8 cellular contexts compared by ENCODE assay signal in the genomic region with DNA sequence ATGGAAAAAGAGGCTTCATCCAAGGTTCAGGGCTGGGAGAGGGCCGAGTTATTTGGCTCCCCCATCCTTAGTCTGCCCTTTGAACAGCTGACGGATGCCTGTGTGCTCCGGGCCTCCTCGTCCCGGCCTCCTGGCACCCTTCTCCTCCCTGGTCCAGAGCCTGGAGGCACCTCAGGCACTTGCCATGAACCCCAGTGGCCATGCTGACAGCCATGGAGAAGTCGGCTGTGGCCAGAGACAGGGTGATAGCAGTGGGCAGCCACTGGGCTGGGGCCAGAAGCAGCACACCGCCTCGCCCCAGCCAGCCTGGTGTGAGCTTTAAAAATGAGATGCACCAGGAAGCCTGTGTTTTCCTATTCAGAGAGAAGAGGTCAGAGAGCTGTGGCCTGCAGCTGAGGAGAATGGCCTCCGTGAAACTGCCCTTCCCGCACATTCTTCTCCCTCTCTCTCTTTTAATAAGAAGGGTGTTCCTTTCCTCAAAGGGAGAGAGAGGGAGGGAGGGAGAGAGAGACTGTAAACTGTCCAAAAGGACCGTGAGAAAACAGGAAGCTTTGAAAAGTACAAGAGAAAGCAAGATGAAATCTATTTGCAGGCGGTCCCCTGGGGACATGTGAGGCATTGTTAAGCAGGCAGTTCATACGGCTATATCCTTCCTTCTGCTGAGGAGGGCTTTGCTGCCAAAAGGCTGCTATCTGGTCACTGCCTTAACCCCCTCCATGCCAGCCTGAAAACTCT. TPM values are rescaled to one million over a fixed set of nuclear protein-coding genes. Genes with fewer than 3 reads are reported as not detected.
DNase-seq lines count a peak whose midpoint lies in the region; ATAC-seq, FAIRE-seq and TF ChIP-seq lines count a peak whose summit lies in the region.

No MANE protein-coding gene starts in this region.

- CTCF ChIA-PET in Panc1 (lab: Charles Lee): no interaction called here

- peak; percentile 92 for ATAC-seq in GM18498 (IDR thresholded peaks at IDR 0.05; ENCODE audit: unreplicated experiment)
- ATAC-seq in HG02610 (IDR thresholded peaks at IDR 0.05; ENCODE audit: unreplicated experiment): peak; percentile 78
- ATAC-seq in Panc1: peak; percentile 69
- peak; percentile 44 to 70 (median 63) for ATAC-seq in pancreas
- ATAC-seq in GM18870 (IDR thresholded peaks at IDR 0.05; ENCODE audit: unreplicated experiment): no peak

- peaks cover 6% of the 10 kb centered on the region for H3K4me1 ChIP-seq in Panc1 (ENCODE audit: control insufficient read depth, insufficient read depth, low read length)
- peaks cover 15 to 23% (median 15%) of the 10 kb centered on the region in 3 donors for H3K4me1 ChIP-seq in pancreas

- no peak for DNase-seq in Panc1 (ENCODE audit: low read depth, low spot score)
- peak; percentile 98 for DNase-seq in fibroblast of peridontal ligament (ENCODE audit: extremely low read depth)
- DNase-seq in pancreas: peak in 2 of 6 donors; percentile 22 to 40
- no peak for DNase-seq in activated CD8-positive, alpha-beta memory T cell treated with anti-CD3 and anti-CD28 coated beads, Interleukin-2, amount 50 U/mL, for 48 hours
- no peak for DNase-seq in superior temporal gyrus (ENCODE audit: extremely low spot score)

- no peaks in the 10 kb centered on the region for H3K36me3 ChIP-seq in Panc1 (ENCODE audit: control insufficient read depth, insufficient read depth, low read length)
- no peaks in the 10 kb centered on the region for H3K36me3 ChIP-seq in pancreas

- intact Hi-C loops in Panc1 (cut with micrococcal nuclease; ENCODE audit: unreplicated experiment) (no loop called here), pancreas (cut with DNase I) (no loop called here)

- BruUV-seq in Panc1 (replicated peaks; lab: Mats Ljungman, UMichigan): no TSS peak

- in situ Hi-C loops in Panc1 (cut with HindIII; ENCODE audit: low pct_unique_long_range_greater_than_20kb, low sequenced_read_pairs): no loop called here

- POLR2A ChIA-PET in Panc1 (lab: Charles Lee): interaction anchor here (0.6 kb wide), 1 partner anchor 213 kb away, joined by 4 read pairs; no protein-coding TSS in a partner anchor

- H3K27ac ChIP-seq in Panc1 (ENCODE audit: low read length): 0 out of 2 replicates have a peak overlapping the region, but pooled peaks have one; percentile 21
- H3K27ac ChIP-seq in pancreas: peak overlapping the region; percentile 8 to 60 (median 54)

- 58 to 64% methylated on average over 13 of the region's 13 CpGs for WGBS in pancreas, 2 donors

- FAIRE-seq in pancreas (lab: Jason Lieb, UNC): no peak

- H3K27me3 ChIP-seq in Panc1 (ENCODE audit: control insufficient read depth, insufficient read depth, low read length) (no peaks in the 10 kb centered on the region), pancreas (no peaks in the 10 kb centered on the region)

- H3K4me3 ChIP-seq in Panc1 (ENCODE audit: low read depth in 2 of 2, low read length in 2 of 2) (no peak overlapping the region), pancreas (no peak overlapping the region)

- H3K9me3 ChIP-seq in Panc1 (ENCODE audit: control insufficient read depth, insufficient read depth, low read depth, low read length): no peaks in the 10 kb centered on the region
- H3K9me3 ChIP-seq in pancreas: no peaks in the 10 kb centered on the region

- TF ChIP-seq CTCF in Panc1 (IDR thresholded peaks at IDR 0.05) (no peak), pancreas (IDR thresholded peaks at IDR 0.05) (no peak)

RNA-seq across cellular contexts. Expression of gene ZNF366, which starts 55.3 kb away (rescaled TPM):
- total RNA-seq in Panc1 (2021; ENCODE audit: unreplicated experiment) (not detected), pancreas (1 to 10 TPM in 1 of 6 donors, under 1 TPM in 5; 0.35 to 1.0 (median 0.65) TPM)
- 0.07 TPM for polyA plus RNA-seq in Panc1 (2012; ENCODE audit: insufficient read length)
- under 1 TPM; 0.26 to 0.46 TPM for polyA plus RNA-seq in pancreas
